ENCODE assay signal across 8 cellular contexts in the genomic region with DNA sequence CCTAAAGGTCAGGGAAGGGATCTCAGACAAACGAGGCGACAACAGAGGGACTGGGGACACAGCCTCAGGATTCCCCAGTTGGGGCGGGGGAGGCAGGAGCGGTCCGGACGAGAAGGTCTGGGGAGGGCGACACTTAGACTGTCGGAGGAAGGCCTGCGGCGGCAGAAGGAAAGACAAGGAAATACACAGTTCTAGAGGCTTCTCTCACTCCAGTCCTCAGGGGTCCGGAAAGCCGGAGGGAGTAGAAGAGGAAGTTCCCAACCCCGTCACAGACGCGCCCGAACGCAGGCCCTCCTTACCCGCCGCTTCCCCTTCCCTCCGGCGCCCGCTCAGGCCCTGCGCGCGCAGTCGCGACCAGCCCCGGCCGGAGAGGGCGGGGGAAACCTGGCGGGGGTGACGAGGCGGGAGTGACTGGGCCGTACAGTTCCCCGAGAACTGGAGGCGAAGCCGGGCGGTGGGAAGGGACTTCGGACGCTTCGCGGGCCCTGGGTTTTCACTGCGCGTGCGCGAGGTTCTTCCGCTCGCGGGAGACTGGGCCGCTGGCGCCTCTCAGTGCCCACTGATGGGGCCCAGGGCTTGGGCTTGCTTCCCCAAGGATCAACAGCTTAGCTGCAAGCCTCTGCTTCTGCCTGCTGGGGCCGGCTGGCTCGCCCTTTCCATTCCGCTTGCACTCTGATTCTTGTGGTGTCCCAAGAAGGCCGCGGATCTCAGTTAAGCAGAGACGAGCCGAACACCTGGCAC. TPM values are rescaled to one million over a fixed set of nuclear protein-coding genes. Genes with fewer than 3 reads are reported as not detected.
A peak's percentile ranks its signal among the peaks of the same experiment; 100 is the strongest.
DNase-seq lines count a peak whose midpoint lies in the region; ATAC-seq and TF ChIP-seq lines count a peak whose summit lies in the region.

Gene IPP, minus strand, starts transcription at position 356 of the 741 bp plus-strand sequence. CDS start 4,242 bp downstream, outside the sequence.

- ATAC-seq in GM19324 (IDR thresholded peaks at IDR 0.05; ENCODE audit: low FRiP score, unreplicated experiment) (peak; percentile 94), HG03469 (IDR thresholded peaks at IDR 0.05; ENCODE audit: unreplicated experiment) (peak; percentile 80)

- H3K36me3 Mint-ChIP-seq in activated CD4-positive, alpha-beta T cell treated with anti-CD3 and anti-CD28 coated beads, Interleukin-2, amount 10 ng/mL, durations not matched to agents 24 days and 14 days (ENCODE audit: low read depth) = peaks cover 10% of the 10 kb centered on the region

- no peaks in the 10 kb centered on the region for H3K27me3 Mint-ChIP-seq in activated CD4-positive, alpha-beta T cell treated with anti-CD3 and anti-CD28 coated beads, Interleukin-2, amount 10 ng/mL, durations not matched to agents 24 days and 14 days

- peak within 1 kb of the TSS; percentile 87 for H3K4me3 ChIP-seq in coronary artery

- no peak for TF ChIP-seq CTCF in coronary artery (IDR thresholded peaks at IDR 0.05)

- H3K9me3 Mint-ChIP-seq in activated CD4-positive, alpha-beta T cell treated with anti-CD3 and anti-CD28 coated beads, Interleukin-2, amount 10 ng/mL, durations not matched to agents 24 days and 14 days = peaks cover 14% of the 10 kb centered on the region

- H3K4me3 Mint-ChIP-seq in activated CD4-positive, alpha-beta T cell treated with anti-CD3 and anti-CD28 coated beads, Interleukin-2, amount 10 ng/mL, durations not matched to agents 24 days and 14 days = peak within 1 kb of the TSS; percentile 100

- H3K4me1 Mint-ChIP-seq in activated CD4-positive, alpha-beta T cell treated with anti-CD3 and anti-CD28 coated beads, Interleukin-2, amount 10 ng/mL, durations not matched to agents 24 days and 14 days = peaks cover 14% of the 10 kb centered on the region

- peak; percentile 62 to 96 (median 92) for DNase-seq in C1 segment of cervical spinal cord (lab: John Stamatoyannopoulos, UW)
- DNase-seq in NCI-H526 treated with DMSO at 0.1 percent for 48 hours (lab: John Stamatoyannopoulos, UW) = peak; percentile 99
- peak; percentile 99 for DNase-seq in activated CD4-positive, alpha-beta T cell treated with anti-CD3 and anti-CD28 coated beads, Interleukin-2, amount 10 ng/mL, durations not matched to agents 24 days and 14 days
- DNase-seq in coronary artery (ENCODE audit: low spot score) = peak; percentile 96
- peak; percentile 99 for DNase-seq in left kidney (ENCODE audit: low read depth, low spot score)
- DNase-seq in stimulated activated CD4-positive, alpha-beta T cell treated with anti-CD3 and anti-CD28 coated beads, Interleukin-2, amount 100 ng/mL, for 24 hours = peak; percentile 94 to 97

- peak within 1 kb of the TSS; percentile 97 for H3K27ac Mint-ChIP-seq in activated CD4-positive, alpha-beta T cell treated with anti-CD3 and anti-CD28 coated beads, Interleukin-2, amount 10 ng/mL, durations not matched to agents 24 days and 14 days

- intact Hi-C loops in activated CD4-positive, alpha-beta T cell treated with anti-CD3 and anti-CD28 coated beads, Interleukin-2, amount 10 ng/mL, durations not matched to agents 24 days and 14 days (cut with micrococcal nuclease) = loop anchor here (1.0 to 5.0 kb wide), 5 partner anchors 52 to 447 kb away; partner anchors contain the start of genes MAST2, NASP and POMGNT1

- peak within 1 kb of the TSS; percentile 92 to 99 for H3K27ac ChIP-seq in coronary artery

RNA-seq across cellular contexts. Expression of gene IPP, which starts in this region (rescaled TPM):
- total RNA-seq in activated CD4-positive, alpha-beta T cell treated with anti-CD3 and anti-CD28 coated beads, Interleukin-2, amount 10 ng/mL, durations not matched to agents 24 days and 14 days = 13.8 and 15.3 TPM in 2 replicates

Comparison
In these comparisons a context has a peak if more than half of its experiments do, and no peak if none do; other contexts are left out.
1. Peak in every context shown above with its lines: DNase-seq, ATAC-seq, H3K4me3 ChIP-seq and H3K27ac ChIP-seq.